16 cellular contexts compared by ENCODE assay signal in the genomic region with DNA sequence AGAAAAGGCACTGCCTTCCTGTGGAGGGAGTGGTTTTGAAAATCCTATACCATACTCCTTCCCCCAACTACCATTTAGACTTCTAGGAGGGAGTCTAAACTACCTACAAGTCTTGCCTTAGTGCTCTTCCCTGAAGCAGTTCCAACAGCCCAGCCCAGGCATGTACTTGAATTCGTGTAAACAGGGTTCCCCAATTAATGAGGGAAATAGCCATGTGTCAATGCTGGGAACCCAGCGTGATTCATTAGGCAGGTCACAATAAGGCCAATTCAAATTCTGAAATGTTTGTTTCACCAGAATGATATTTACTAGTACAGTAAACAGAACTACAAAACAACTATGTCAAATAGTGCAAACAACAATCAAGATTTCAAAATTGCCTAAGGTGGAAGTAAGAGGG. TPM values are rescaled to one million over a fixed set of nuclear protein-coding genes. Genes with fewer than 3 reads are reported as not detected.
DNase-seq lines count a peak whose midpoint lies in the region; ATAC-seq and TF ChIP-seq lines count a peak whose summit lies in the region.
"Had no signal": no experiment of that assay in that cellular context is flagged by ENCODE, and none has a peak within 500 bp of the region (broad histone marks: within the 10 kb centered on the region; RNA-seq: fewer than 3 reads in every experiment).

No MANE protein-coding gene starts in this region.

- intact Hi-C loops in PC-9 (cut with micrococcal nuclease; ENCODE audit: unreplicated experiment) = no loop called here
- intact Hi-C loops in transverse colon (cut with DNase I; ENCODE audit: low total_unique reads) = no loop called here
- intact Hi-C loops in aorta (cut with DNase I) = no loop called here

- WGBS in transverse colon (ENCODE audit: low coverage in 1 of 2), 2 donors = 53 to 76% methylated on average over 2 of the region's 2 CpGs
- WGBS in aorta, 2 donors = 88 to 98% methylated on average over 2 of the region's 2 CpGs

- TF ChIP-seq POLR2A in transverse colon (IDR thresholded peaks at IDR 0.05) = no peak

- H3K4me3 ChIP-seq in PC-9 (no peak overlapping the region), neutrophil (ENCODE audit: low read depth in 1 of 2, low read length in 1 of 2) (no peak overlapping the region), transverse colon (no peak overlapping the region), aorta (ENCODE audit: low read length in 2 of 2) (no peak overlapping the region)
- H3K4me3 ChIP-seq: GM23248 had no signal

- no peaks in the 10 kb centered on the region; the same call in 1 of the 2 replicates for H3F3A ChIP-seq in PC-9 (ENCODE audit: insufficient read depth, low read depth)

- no peaks in the 10 kb centered on the region for H4K20me1 ChIP-seq in PC-9 (ENCODE audit: insufficient read depth)

- no peak overlapping the region for H3K4me2 ChIP-seq in PC-9

- CTCF ChIA-PET in PC-9 (lab: Charles Lee) = no interaction called here

- H3K9me3 ChIP-seq in PC-9 (ENCODE audit: insufficient read depth, low read depth) (no peaks in the 10 kb centered on the region; the same call in 1 of the 2 replicates), neutrophil (no peaks in the 10 kb centered on the region), transverse colon (no peaks in the 10 kb centered on the region), aorta (ENCODE audit: control insufficient read depth, low read length) (no peaks in the 10 kb centered on the region)
- H3K9me3 ChIP-seq: BE2C had no signal

- TF ChIP-seq CTCF in PC-9 (conservative IDR thresholded peaks at IDR 0.05) (no peak), neutrophil (IDR thresholded peaks at IDR 0.05) (no peak), transverse colon (IDR thresholded peaks at IDR 0.05) (no peak)

- H3K36me3 ChIP-seq in PC-9 (ENCODE audit: low read depth) (no peaks in the 10 kb centered on the region), neutrophil (no peaks in the 10 kb centered on the region), transverse colon (no peaks in the 10 kb centered on the region), aorta (ENCODE audit: control insufficient read depth in 1 of 2, insufficient read depth in 2 of 2, low read length in 1 of 2) (no peaks in the 10 kb centered on the region)
- H3K36me3 ChIP-seq: BE2C had no signal

- no peaks in the 10 kb centered on the region for H3K9me2 ChIP-seq in PC-9 (ENCODE audit: insufficient read depth)

- H3K27ac ChIP-seq in PC-9 (no peak overlapping the region), neutrophil (peak overlapping the region; percentile 46), transverse colon (no peak overlapping the region), aorta (ENCODE audit: low read depth in 1 of 2, low read length in 2 of 2) (no peak overlapping the region)
- H3K27ac ChIP-seq: C4-2B, GM23248, HL-60 had no signal

- H3K4me1 ChIP-seq in PC-9 (replicated peaks; ENCODE audit: insufficient read depth) (peaks cover 16% of the 10 kb centered on the region), neutrophil (ENCODE audit: control insufficient read depth in 1 of 2, insufficient read depth in 1 of 2, low read depth in 1 of 2, low read length in 1 of 2) (peaks cover 8 to 26% of the 10 kb centered on the region in 2 experiments), transverse colon (no peaks in the 10 kb centered on the region), aorta (ENCODE audit: control insufficient read depth in 1 of 2, insufficient read depth in 2 of 2, low read length in 2 of 2) (no peaks in the 10 kb centered on the region)
- H3K4me1 ChIP-seq: BE2C had no signal

- ATAC-seq in esophagus mucosa = peak; percentile 85
- ATAC-seq in aorta (ENCODE audit: low FRiP score) = no peak
- ATAC-seq: CD8-positive, alpha-beta T cell; HCT116 had no signal

- H3K79me2 ChIP-seq in PC-9 (ENCODE audit: low read depth) = no peaks in the 10 kb centered on the region

- POLR2A ChIA-PET in PC-9 (lab: Charles Lee; ENCODE audit: unreplicated experiment) = no interaction called here

- DNase-seq in CD1c-positive myeloid dendritic cell (ENCODE audit: extremely low spot score) (peak; percentile 52), PC-9 (peak in 1 of 2 experiments; percentile 43), cerebellar nuclear complex (lab: John Stamatoyannopoulos, UW) (no peak), NCI-H1436 (lab: John Stamatoyannopoulos, UW) (no peak), transverse colon (no peak), aorta (no peak)
- DNase-seq: BE2C; CD8-positive, alpha-beta T cell; COR-L47; DMS53 had no signal

- peak overlapping the region; percentile 20; the same call in 1 of the 2 replicates for H2AFZ ChIP-seq in PC-9
- H2AFZ ChIP-seq: GM23248 had no signal

- no peaks in the 10 kb centered on the region for H3K27me3 ChIP-seq in PC-9 (ENCODE audit: insufficient read depth, low read depth)
- no peaks in the 10 kb centered on the region for H3K27me3 ChIP-seq in neutrophil
- H3K27me3 ChIP-seq in transverse colon = no peaks in the 10 kb centered on the region
- H3K27me3 ChIP-seq in aorta (ENCODE audit: control insufficient read depth in 1 of 2, insufficient read depth in 2 of 2, low read length in 1 of 2) = no peaks in the 10 kb centered on the region
- H3K27me3 ChIP-seq: BE2C had no signal

- no TSS peak for BruUV-seq in PC-9 (replicated peaks; lab: Mats Ljungman, UMichigan)

- no peak for TF ChIP-seq EP300 in transverse colon (IDR thresholded peaks at IDR 0.05; ENCODE audit: low read depth)

- in situ Hi-C loops in transverse colon (cut with MboI; ENCODE audit: low pct_ligation_motif_present in 1 of 4, low pct_unique_long_range_greater_than_20kb in 1 of 4, low sequenced_read_pairs in 3 of 4) = no loop called here

RNA-seq across cellular contexts. Expression of gene SGK1, which starts 39.2 kb away (rescaled TPM):
- total RNA-seq in PC-9 (2021) = 11.3 and 13.5 TPM in 2 replicates
- 207 TPM for total RNA-seq in esophagus mucosa
- 1,000 to 10,000 TPM in 2 of 4 donors, 100 to 1,000 TPM in 1, 10 to 100 TPM in 1; 46.2 to 1,239 (median 876) TPM for total RNA-seq in transverse colon
- 100 to 1,000 TPM in 1 of 2 donors, 10 to 100 TPM in 1; 89.7 to 122 TPM for total RNA-seq in aorta
- 100 to 1,000 TPM in 1 of 2 donors, 10 to 100 TPM in 1; 11.3 to 150 TPM for polyA plus RNA-seq in aorta
